Comparison of ENCODE assay signal across 8 cellular contexts in the genomic region with DNA sequence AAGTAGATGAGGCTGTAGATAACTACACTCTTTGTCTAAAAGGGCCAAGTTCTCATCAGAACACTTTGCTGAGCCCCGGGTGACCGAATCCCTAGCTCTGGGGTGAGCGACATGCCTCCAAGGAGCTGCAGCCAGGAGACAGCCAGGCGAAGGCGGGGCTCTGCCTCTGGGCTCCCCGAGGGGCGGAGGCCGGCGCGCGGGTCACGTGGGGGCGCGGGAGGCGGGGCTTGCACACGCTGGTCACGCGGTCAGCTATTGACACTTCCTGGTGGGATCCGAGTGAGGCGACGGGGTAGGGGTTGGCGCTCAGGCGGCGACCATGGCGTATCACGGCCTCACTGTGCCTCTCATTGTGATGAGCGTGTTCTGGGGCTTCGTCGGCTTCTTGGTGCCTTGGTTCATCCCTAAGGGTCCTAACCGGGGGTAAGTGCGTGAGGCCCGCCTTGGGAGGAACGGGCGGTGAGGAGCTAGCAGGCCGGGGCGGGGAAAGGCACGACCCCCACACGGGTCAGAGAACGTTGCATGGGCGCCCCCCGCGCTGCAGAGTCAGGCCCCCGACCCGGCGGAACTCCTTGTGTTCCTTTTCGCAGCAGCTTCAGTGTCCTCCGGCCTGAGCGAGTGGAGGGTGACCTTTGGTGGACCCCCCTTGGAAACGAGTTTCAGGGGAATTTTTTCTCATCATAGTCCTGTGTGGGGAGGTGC. TPM values are rescaled to one million over a fixed set of nuclear protein-coding genes. Genes with fewer than 3 reads are reported as not detected.
DNase-seq lines count a peak whose midpoint lies in the region; ATAC-seq, FAIRE-seq and TF ChIP-seq lines count a peak whose summit lies in the region.

A gene (plus strand): TSS at position 230 of the 702 bp plus-strand sequence. CDS start 90 bp downstream, at position 320.

- peak within 1 kb of the TSS; percentile 70 for H3K4me2 ChIP-seq in trophoblast cell (ENCODE audit: low read length)

- peak; percentile 84 to 97 for TF ChIP-seq EP300 in tibial nerve (IDR thresholded peaks at IDR 0.05)

- peak within 1 kb of the TSS; percentile 95 for H3K4ac ChIP-seq in trophoblast cell (ENCODE audit: low read depth, low read length)

- peak within 1 kb of the TSS; percentile 95 for H4K8ac ChIP-seq in trophoblast cell (ENCODE audit: low read depth, low read length)

- H3K79me1 ChIP-seq in trophoblast cell (ENCODE audit: low read length), result peaks cover 9% of the 10 kb centered on the region

- no CpG with 5 or more reads among the region's 49 CpGs for WGBS in trophoblast cell (ENCODE audit: extremely low coverage, insufficient coverage, insufficient read length)
- WGBS in tibial nerve, 2 donors, result 0 to 1% methylated on average over 16 to 40 of the region's 49 CpGs

- H3K9ac ChIP-seq in adipocyte (ENCODE audit: low read length) (peak within 1 kb of the TSS; percentile 100), trophoblast cell (ENCODE audit: low read length) (peak within 1 kb of the TSS; percentile 94)

- peak within 1 kb of the TSS; percentile 98 for H3K18ac ChIP-seq in trophoblast cell (ENCODE audit: low read length)

- H3K36me3 ChIP-seq in adipocyte (ENCODE audit: control insufficient read depth, insufficient read depth, low read length, severe bottlenecking), result peaks cover 15% of the 10 kb centered on the region
- H3K36me3 ChIP-seq in cardiac muscle cell, result no peaks in the 10 kb centered on the region
- peaks cover 10 to 18% of the 10 kb centered on the region in 2 experiments for H3K36me3 ChIP-seq in trophoblast cell (ENCODE audit: control insufficient read depth in 1 of 2, insufficient read depth in 2 of 2, low read length in 2 of 2)
- H3K36me3 ChIP-seq in tibial nerve, result peaks cover 0 to 24% (median 0%) of the 10 kb centered on the region in 3 donors

- H3K9me3 ChIP-seq in adipocyte (ENCODE audit: control insufficient read depth, low read length) (no peaks in the 10 kb centered on the region), cardiac muscle cell (ENCODE audit: low read depth) (no peaks in the 10 kb centered on the region), trophoblast cell (ENCODE audit: insufficient read depth, low read depth, low read length) (no peaks in the 10 kb centered on the region), tibial nerve (no peaks in the 10 kb centered on the region)

- no peak within 1 kb of the TSS for H3K23ac ChIP-seq in trophoblast cell (ENCODE audit: low read length)

- peak within 1 kb of the TSS; percentile 88 for H4K91ac ChIP-seq in trophoblast cell (ENCODE audit: low read depth, low read length)

- H2BK120ac ChIP-seq in trophoblast cell (ENCODE audit: insufficient read depth, low read length, poor library complexity), result peak within 1 kb of the TSS; percentile 92

- TF ChIP-seq CTCF in cardiac muscle cell (IDR thresholded peaks at IDR 0.05; ENCODE audit: low read depth, low read length), result no peak
- no peak for TF ChIP-seq CTCF in tibial nerve (IDR thresholded peaks at IDR 0.05)

- H3K14ac ChIP-seq in trophoblast cell (ENCODE audit: low read length), result peak within 1 kb of the TSS; percentile 94

- peak; percentile 89 for FAIRE-seq in GM12891 (lab: Jason Lieb, UNC)

- H3K4me1 ChIP-seq in adipocyte (ENCODE audit: control insufficient read depth, insufficient read depth, low read length), result peaks cover 15% of the 10 kb centered on the region
- peaks cover 9% of the 10 kb centered on the region for H3K4me1 ChIP-seq in cardiac muscle cell (ENCODE audit: low read depth)
- H3K4me1 ChIP-seq in trophoblast cell (ENCODE audit: control insufficient read depth in 1 of 2, insufficient read depth in 2 of 2, low read length in 2 of 2), result no peaks in the 10 kb centered on the region
- H3K4me1 ChIP-seq in tibial nerve, result peaks cover 0 to 37% (median 17%) of the 10 kb centered on the region in 4 donors

- H2AK5ac ChIP-seq in trophoblast cell (ENCODE audit: low read length), result peak within 1 kb of the TSS; percentile 94

- H2BK12ac ChIP-seq in trophoblast cell (ENCODE audit: low read length), result no peak within 1 kb of the TSS

- H2AFZ ChIP-seq in trophoblast cell (ENCODE audit: insufficient read depth, low read length, poor library complexity), result peak within 1 kb of the TSS; percentile 89

- DNase-seq in GM12891 (ENCODE audit: insufficient read length, low spot score) (peak; percentile 89), NCI-H1417 treated with DMSO at 0.1 percent for 48 hours (lab: John Stamatoyannopoulos, UW) (peak; percentile 19), T follicular helper cell (ENCODE audit: low read depth) (peak; percentile 91), adipocyte (ENCODE audit: low read depth) (peak; percentile 98), cardiac muscle cell (ENCODE audit: low read depth in 1 of 2, low spot score in 1 of 2) (peak; percentile 96), trophoblast cell (peak; percentile 95 to 96), tibial nerve (ENCODE audit: low spot score in 2 of 2) (peak; percentile 93 to 94)

- H2BK5ac ChIP-seq in trophoblast cell (ENCODE audit: low read depth, low read length, poor library complexity), result peak within 1 kb of the TSS; percentile 76

- ATAC-seq in HG02763 (IDR thresholded peaks at IDR 0.05; ENCODE audit: unreplicated experiment), result peak; percentile 82

- peak within 1 kb of the TSS; percentile 97 for H3K4me3 ChIP-seq in adipocyte (ENCODE audit: low read length)
- H3K4me3 ChIP-seq in cardiac muscle cell, result peak within 1 kb of the TSS; percentile 96
- H3K4me3 ChIP-seq in trophoblast cell (ENCODE audit: low read depth, low read length), result peak within 1 kb of the TSS; percentile 98
- H3K4me3 ChIP-seq in tibial nerve, result peak within 1 kb of the TSS; percentile 54 to 99 (median 72)

- TF ChIP-seq POLR2A in GM12891 (IDR thresholded peaks at IDR 0.05; ENCODE audit: low read depth, low read length) (peak; percentile 93), tibial nerve (IDR thresholded peaks at IDR 0.05) (peak; percentile 93)

- H3K27me3 ChIP-seq in adipocyte (replicated peaks; ENCODE audit: control insufficient read depth, insufficient read depth, low read length) (no peaks in the 10 kb centered on the region), cardiac muscle cell (no peaks in the 10 kb centered on the region), trophoblast cell (ENCODE audit: insufficient read depth, low read length) (no peaks in the 10 kb centered on the region), tibial nerve (no peaks in the 10 kb centered on the region)

- H3K27ac ChIP-seq in cardiac muscle cell (peak within 1 kb of the TSS; percentile 94), trophoblast cell (ENCODE audit: low read depth, low read length) (peak within 1 kb of the TSS; percentile 63), tibial nerve (peak within 1 kb of the TSS; percentile 89 to 100 (median 95))

- peaks cover 11% of the 10 kb centered on the region for H3K79me2 ChIP-seq in trophoblast cell (ENCODE audit: control insufficient read depth, insufficient read depth, low read length, poor library complexity)

- H4K12ac ChIP-seq in trophoblast cell (ENCODE audit: low read depth, low read length), result peak within 1 kb of the TSS; percentile 86

TF ChIP-seq in GM12891, 5 proteins besides CTCF, POLR2A, EP300 and RAD21:
- peak; percentile 91 for TF ChIP-seq TAF1 (IDR thresholded peaks at IDR 0.05; ENCODE audit: low read depth, low read length)
- TF ChIP-seq SPI1 (IDR thresholded peaks at IDR 0.05; ENCODE audit: low read depth, low read length), result no peak
- TF ChIP-seq POU2F2 (IDR thresholded peaks at IDR 0.05; ENCODE audit: low read depth, low read length), result peak; percentile 28; the same call in 1 of the 2 replicates
- no peak for TF ChIP-seq PAX5 (IDR thresholded peaks at IDR 0.05; ENCODE audit: insufficient read depth, low read length, severe bottlenecking)
- TF ChIP-seq POLR2AphosphoS5 (IDR thresholded peaks at IDR 0.05; ENCODE audit: low read depth, low read length), result peak; percentile 93

RNA-seq across cellular contexts. Expression of the gene that starts here (rescaled TPM):
- polyA plus RNA-seq in GM12891 (2012; ENCODE audit: low read depth, missing spikeins), result 228 TPM
- total RNA-seq in cardiac muscle cell, result 52.2 and 64.2 TPM in 2 replicates
- 224 and 301 TPM in 2 replicates for polyA plus RNA-seq in cardiac muscle cell
- polyA plus RNA-seq in trophoblast cell (2013), result 246 and 249 TPM in 2 replicates
- 100 to 1,000 TPM in 1 of 4 donors, 10 to 100 TPM in 3; 88.8 to 121 (median 92.0) TPM for total RNA-seq in tibial nerve

Comparison
In these comparisons a context has a peak if more than half of its experiments do, and no peak if none do; other contexts are left out.
1. Peak in every context shown above with its lines: DNase-seq, ATAC-seq, H3K4me3 ChIP-seq and H3K27ac ChIP-seq.
2. DNase-seq: peak in every context shown above with its lines; median percentile 98 in adipocyte; 96 in cardiac muscle cell; 96 in trophoblast cell; 94 in tibial nerve; 91 in T follicular helper cell; 89 in GM12891; 19 in NCI-H1417 treated with DMSO at 0.1 percent for 48 hours.